Comparison of ENCODE assay signal across 17 cellular contexts in genomic region chr2:197358927-197359326, GRCh38. TPM values are rescaled to one million over a fixed set of nuclear protein-coding genes. Genes with fewer than 3 reads are reported as not detected.
A peak's percentile ranks its signal among the peaks of the same experiment; 100 is the strongest.
DNase-seq lines count a peak whose midpoint lies in the region; ATAC-seq and TF ChIP-seq lines count a peak whose summit lies in the region.
"Had no signal": no experiment of that assay in that cellular context is flagged by ENCODE, and none has a peak within 500 bp of the region (broad histone marks: within the 10 kb centered on the region; RNA-seq: fewer than 3 reads in every experiment).

No MANE protein-coding gene starts in this region.

- H3K36me3 Mint-ChIP-seq in progenitor cell of endocrine pancreas (ENCODE audit: insufficient read depth) = no peaks in the 10 kb centered on the region

- no peaks in the 10 kb centered on the region for H3K9me3 ChIP-seq in OCI-LY7 (ENCODE audit: low read length)
- H3K9me3 ChIP-seq: uterus had no signal

- no peaks in the 10 kb centered on the region for H3K9me2 ChIP-seq in OCI-LY7 (ENCODE audit: insufficient read depth, low read length)

- no peak for ATAC-seq in GM19351 (IDR thresholded peaks at IDR 0.05; ENCODE audit: unreplicated experiment)

- no peaks in the 10 kb centered on the region for H3K4me1 ChIP-seq in OCI-LY7 (ENCODE audit: insufficient read depth, low read length, poor library complexity, severe bottlenecking)
- H3K4me1 ChIP-seq: uterus had no signal

- H3K4me2 ChIP-seq in OCI-LY7 (ENCODE audit: low read length) = no peak overlapping the region

- no peaks in the 10 kb centered on the region for H3K79me2 ChIP-seq in OCI-LY7 (ENCODE audit: insufficient read depth, low read depth, low read length)

- POLR2A ChIA-PET in OCI-LY7 (lab: Charles Lee) = interaction anchor here (0.8 to 1.4 kb wide), 3 partner anchors 10 to 95 kb away, joined by 3 read pairs; no protein-coding TSS in a partner anchor

- no peaks in the 10 kb centered on the region for H3K36me3 ChIP-seq in brain microvascular endothelial cell (replicated peaks)
- no peaks in the 10 kb centered on the region for H3K36me3 ChIP-seq in OCI-LY7 (ENCODE audit: insufficient read depth, low read length)
- H3K36me3 ChIP-seq: uterus had no signal

- no peak overlapping the region for H3K27ac Mint-ChIP-seq in progenitor cell of endocrine pancreas
- H3K27ac Mint-ChIP-seq: endodermal cell had no signal

- H4K20me1 ChIP-seq in OCI-LY7 (ENCODE audit: insufficient read depth, low read length) = no peaks in the 10 kb centered on the region

- H3K4me3 ChIP-seq in brain microvascular endothelial cell (ENCODE audit: low read depth, low read length) (no peak overlapping the region), OCI-LY7 (ENCODE audit: low read depth, low read length, poor library complexity, severe bottlenecking) (no peak overlapping the region)
- H3K4me3 ChIP-seq: uterus had no signal

- H3K27me3 Mint-ChIP-seq in progenitor cell of endocrine pancreas = no peaks in the 10 kb centered on the region

- CTCF ChIA-PET in OCI-LY7 (lab: Charles Lee; ENCODE audit: unreplicated experiment) = no interaction called here

- no peaks in the 10 kb centered on the region for H3K27me3 ChIP-seq in brain microvascular endothelial cell (replicated peaks)
- H3K27me3 ChIP-seq: uterus had no signal

- H3K27ac ChIP-seq in brain microvascular endothelial cell (no peak overlapping the region), OCI-LY7 (ENCODE audit: low read depth, low read length, poor library complexity, severe bottlenecking) (no peak overlapping the region)
- H3K27ac ChIP-seq: uterus had no signal

- H2AFZ ChIP-seq in OCI-LY7 (ENCODE audit: low read length) = no peak overlapping the region

- no peaks in the 10 kb centered on the region for H3K4me1 Mint-ChIP-seq in progenitor cell of endocrine pancreas (ENCODE audit: low read depth)

- peak; percentile 23 for DNase-seq in stimulated activated CD4-positive, alpha-beta T cell treated with anti-CD3 and anti-CD28 coated beads, Interleukin-15, amount 100 ng/mL, for 24 hours
- no peak for DNase-seq in stimulated activated CD4-positive, alpha-beta T cell treated with anti-CD3 and anti-CD28 coated beads, Interleukin-12 subunit alpha, Interleukin-12 subunit beta, amount 100 ng/mL, for 4 hours
- DNase-seq in RKO (ENCODE audit: low spot score) (peak; percentile 29), brain microvascular endothelial cell (peak; percentile 19), OCI-LY7 (ENCODE audit: low spot score) (no peak), cortex of kidney (lab: John Stamatoyannopoulos, UW) (no peak), progenitor cell of endocrine pancreas (ENCODE audit: low spot score, unreplicated experiment) (no peak)
- DNase-seq: activated CD4-positive, CD25-positive, alpha-beta regulatory T cell treated with anti-CD3 and anti-CD28 coated beads, Interleukin-2, amount 50 U/mL, for 72 hours; amniotic stem cell; endodermal cell; MM.1S; NCI-H1930; NCI-H510A treated with DMSO at 0.1 percent for 48 hours; SIG-M5; T-helper 9 cell; uterus had no signal

- TF ChIP-seq CTCF in brain microvascular endothelial cell (IDR thresholded peaks at IDR 0.05; ENCODE audit: low read depth, low read length, missing control alignments) (no peak), OCI-LY7 (conservative IDR thresholded peaks at IDR 0.05; ENCODE audit: low read length) (no peak), progenitor cell of endocrine pancreas (IDR thresholded peaks at IDR 0.05; ENCODE audit: unreplicated experiment) (no peak)

- no peak overlapping the region for H3K4me3 Mint-ChIP-seq in progenitor cell of endocrine pancreas (ENCODE audit: low read depth)
- H3K4me3 Mint-ChIP-seq: endodermal cell had no signal

- H3K9me3 Mint-ChIP-seq in progenitor cell of endocrine pancreas (ENCODE audit: low read depth) = peaks cover 3% of the 10 kb centered on the region
- H3K9me3 Mint-ChIP-seq: endodermal cell had no signal

- BruUV-seq in OCI-LY7 (replicated peaks; lab: Mats Ljungman, UMichigan) = no TSS peak

- in situ Hi-C loops in brain microvascular endothelial cell (cut with HindIII; ENCODE audit: low pct_ligation_motif_present, low sequenced_read_pairs) = no loop called here

- intact Hi-C loops in OCI-LY7 (cut with micrococcal nuclease; ENCODE audit: unreplicated experiment) = no loop called here

RNA-seq across cellular contexts. Expression of gene ANKRD44, which starts 48.3 kb away (rescaled TPM):
- 70.3 and 73.7 TPM in 2 replicates for total RNA-seq in OCI-LY7 (2014; rRNA removed; shearing (Covaris generic))
- 69.4 and 86.6 TPM in 2 replicates for total RNA-seq in OCI-LY7 (2022)
- total RNA-seq in progenitor cell of endocrine pancreas = 4.0 and 6.0 TPM in 2 replicates

Comparison
In these comparisons a context has a peak if more than half of its experiments do, and no peak if none do; other contexts are left out.
1. DNase-seq: peak in stimulated activated CD4-positive, alpha-beta T cell treated with anti-CD3 and anti-CD28 coated beads, Interleukin-15, amount 100 ng/mL, for 24 hours (single experiment), RKO (single experiment) and brain microvascular endothelial cell (single experiment); none in stimulated activated CD4-positive, alpha-beta T cell treated with anti-CD3 and anti-CD28 coated beads, Interleukin-12 subunit alpha, Interleukin-12 subunit beta, amount 100 ng/mL, for 4 hours (single experiment), OCI-LY7 (single experiment), cortex of kidney (single experiment) and progenitor cell of endocrine pancreas (single experiment).
2. RNA of gene ANKRD44, which starts 48.3 kb away (total RNA-seq): 69.4 to 86.6 TPM in OCI-LY7; 4.0 to 6.0 TPM in progenitor cell of endocrine pancreas; every median in the first group is over 10 times any median in the second.